In the genomic region with DNA sequence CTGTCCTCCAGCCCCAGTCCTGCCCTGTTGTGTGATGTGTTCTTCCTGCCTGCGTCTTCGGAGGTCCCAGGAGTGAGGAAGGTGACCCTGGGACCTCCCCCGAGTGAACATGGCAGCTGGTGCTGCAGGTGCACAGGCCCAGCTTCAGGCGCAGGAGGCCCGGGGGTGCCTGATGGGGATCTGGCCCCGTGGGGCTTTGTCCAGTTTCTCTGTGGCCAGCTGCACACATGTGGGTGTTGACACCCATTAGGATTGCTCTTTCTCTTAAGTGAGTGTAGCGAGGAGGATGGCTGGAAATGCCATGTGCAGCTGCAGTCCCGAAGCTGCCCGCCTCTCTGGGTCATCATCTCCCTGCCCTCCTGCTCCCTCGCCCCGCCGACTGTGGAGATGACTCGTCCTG, we compare ENCODE assay signal across 20 cellular contexts.
DNase-seq lines count a peak whose midpoint lies in the region; ATAC-seq and TF ChIP-seq lines count a peak whose summit lies in the region.
"Had no signal": no experiment of that assay in that cellular context is flagged by ENCODE, and none has a peak within 500 bp of the region (broad histone marks: within the 10 kb centered on the region; RNA-seq: fewer than 3 reads in every experiment).

No MANE protein-coding gene starts in this region.

- H3K27me3 ChIP-seq in BLaER1 (peaks cover 14% of the 10 kb centered on the region), mesendoderm (ENCODE audit: insufficient read depth, low read length, poor library complexity) (no peaks in the 10 kb centered on the region)
- peaks cover 0 to 24% (median 14%) of the 10 kb centered on the region in 11 experiments; a peak in 16 of 22 replicates for H3K27me3 ChIP-seq in BLaER1 treated with 17β-estradiol and CSF1 and Interleukin-3, amounts not matched to agents 10 nM and 100 nM
- H3K27me3 ChIP-seq: BE2C had no signal

- no peaks in the 10 kb centered on the region for H3K9me3 ChIP-seq in BLaER1
- peaks cover 0 to 10% (median 4%) of the 10 kb centered on the region in 11 experiments; a peak in 6 of 22 replicates for H3K9me3 ChIP-seq in BLaER1 treated with 17β-estradiol and CSF1 and Interleukin-3, amounts not matched to agents 10 nM and 100 nM (replicated peaks in 1 of 11)
- H3K9me3 ChIP-seq: BE2C had no signal

- TF ChIP-seq CTCF in neural crest cell (conservative IDR thresholded peaks at IDR 0.05): no peak

- H2BK15ac ChIP-seq in mesendoderm (replicated peaks; ENCODE audit: low read depth): no peak overlapping the region

- H3K23ac ChIP-seq in mesendoderm (ENCODE audit: low read length): no peak overlapping the region

- no peak for ATAC-seq in activated T-cell treated with anti-CD3 and anti-CD28 coated beads, Interleukin-2, amount 50 U/mL, for 72 hours (replicated peaks in 1 of 2)

- no peaks in the 10 kb centered on the region for H3K27me3 Mint-ChIP-seq in neural crest cell (ENCODE audit: low read depth)
- H3K27me3 Mint-ChIP-seq in activated T-cell treated with anti-CD3 and anti-CD28 coated beads, Interleukin-2, amount 50 U/mL, for 72 hours (ENCODE audit: low read depth): no peaks in the 10 kb centered on the region
- H3K27me3 Mint-ChIP-seq: CD4-positive, alpha-beta memory T cell; CD4-positive, CD25-positive, alpha-beta regulatory T cell had no signal

- no peaks in the 10 kb centered on the region for H3K79me2 ChIP-seq in mesendoderm (ENCODE audit: control insufficient read depth, insufficient read depth, low read length)

- no peak overlapping the region for H3K9ac ChIP-seq in BLaER1
- no peak overlapping the region for H3K9ac ChIP-seq in BLaER1 treated with 17β-estradiol and CSF1 and Interleukin-3, amounts not matched to agents 10 nM and 100 nM
- no peak overlapping the region for H3K9ac ChIP-seq in mesendoderm (ENCODE audit: low read length)

- peak overlapping the region; percentile 12 for H3K27ac Mint-ChIP-seq in neural crest cell (ENCODE audit: unreplicated experiment)
- H3K27ac Mint-ChIP-seq in activated T-cell treated with anti-CD3 and anti-CD28 coated beads, Interleukin-2, amount 50 U/mL, for 72 hours: no peak overlapping the region
- H3K27ac Mint-ChIP-seq: CD14-positive monocyte; CD4-positive, alpha-beta memory T cell; CD4-positive, CD25-positive, alpha-beta regulatory T cell; CD8-positive, alpha-beta memory T cell had no signal

- no peak overlapping the region for H4K5ac ChIP-seq in mesendoderm (ENCODE audit: low read length)

- H2AK5ac ChIP-seq in mesendoderm (ENCODE audit: low read length): no peak overlapping the region

- H3K4me2 ChIP-seq in BLaER1 (peak overlapping the region; percentile 81), mesendoderm (ENCODE audit: low read length) (no peak overlapping the region)
- H3K4me2 ChIP-seq in BLaER1 treated with 17β-estradiol and CSF1 and Interleukin-3, amounts not matched to agents 10 nM and 100 nM: peak overlapping the region in 9 of 11 experiments; percentile 15 to 90 (median 73); a peak in 16 of 22 replicates

- no peak for DNase-seq in neural crest cell (ENCODE audit: low read depth, low spot score)
- DNase-seq in activated T-cell treated with anti-CD3 and anti-CD28 coated beads, Interleukin-2, amount 50 U/mL, for 72 hours: no peak
- DNase-seq in caudate nucleus (lab: John Stamatoyannopoulos, UW): no peak
- no peak for DNase-seq in mesendoderm
- DNase-seq: 8988T; ACHN; BE2C; C1 segment of cervical spinal cord; CD4-positive, CD25-positive, alpha-beta regulatory T cell; CD8-positive, alpha-beta memory T cell; COR-L47; DMS 273 treated with DMSO at 0.1 percent for 48 hours; DMS153; DMS53; DMS79; GF-D8 had no signal

- H3K36me3 ChIP-seq in BLaER1 (no peaks in the 10 kb centered on the region), mesendoderm (ENCODE audit: control insufficient read depth, insufficient read depth, low read length) (no peaks in the 10 kb centered on the region)
- H3K36me3 ChIP-seq in BLaER1 treated with 17β-estradiol and CSF1 and Interleukin-3, amounts not matched to agents 10 nM and 100 nM: no peaks in the 10 kb centered on the region
- H3K36me3 ChIP-seq: BE2C had no signal

- peaks cover 17% of the 10 kb centered on the region; the same call in 1 of the 2 replicates for H4K20me1 ChIP-seq in BLaER1
- H4K20me1 ChIP-seq in BLaER1 treated with 17β-estradiol and CSF1 and Interleukin-3, amounts not matched to agents 10 nM and 100 nM: peaks cover 0 to 54% (median 3%) of the 10 kb centered on the region in 11 experiments; a peak in 9 of 22 replicates

- no peak overlapping the region for H3K4me3 Mint-ChIP-seq in neural crest cell
- H3K4me3 Mint-ChIP-seq in activated T-cell treated with anti-CD3 and anti-CD28 coated beads, Interleukin-2, amount 50 U/mL, for 72 hours: no peak overlapping the region
- H3K4me3 Mint-ChIP-seq: CD14-positive monocyte; CD4-positive, CD25-positive, alpha-beta regulatory T cell; CD8-positive, alpha-beta memory T cell had no signal

- no peak overlapping the region for H3K56ac ChIP-seq in mesendoderm (ENCODE audit: low read length)

- H3K27ac ChIP-seq in BLaER1 (no peak overlapping the region), caudate nucleus (ENCODE audit: low read depth, low read length) (no peak overlapping the region), mesendoderm (ENCODE audit: low read depth, low read length) (no peak overlapping the region)
- no peak overlapping the region for H3K27ac ChIP-seq in BLaER1 treated with 17β-estradiol and CSF1 and Interleukin-3, amounts not matched to agents 10 nM and 100 nM

- H2BK5ac ChIP-seq in mesendoderm (ENCODE audit: low read length): no peak overlapping the region

- H3K4me1 ChIP-seq in BLaER1 (peaks cover 32% of the 10 kb centered on the region), mesendoderm (ENCODE audit: control insufficient read depth, low read depth, low read length) (no peaks in the 10 kb centered on the region)
- H3K4me1 ChIP-seq in BLaER1 treated with 17β-estradiol and CSF1 and Interleukin-3, amounts not matched to agents 10 nM and 100 nM: peaks cover 0 to 32% (median 26%) of the 10 kb centered on the region in 10 experiments; a peak in 15 of 20 replicates
- H3K4me1 ChIP-seq: BE2C had no signal

- no peak overlapping the region for H3K4ac ChIP-seq in mesendoderm (ENCODE audit: low read depth, low read length)

- no peak overlapping the region for H3K18ac ChIP-seq in mesendoderm (ENCODE audit: low read length)

- H2BK120ac ChIP-seq in mesendoderm (ENCODE audit: low read depth, low read length): no peak overlapping the region

- WGBS in mesendoderm (ENCODE audit: extremely low coverage, insufficient coverage, low lambda C conversion rate): no CpG with 5 or more reads among the region's 13 CpGs

- H3K4me3 ChIP-seq in BLaER1 (no peak overlapping the region), mesendoderm (ENCODE audit: low read length) (no peak overlapping the region)
- H3K4me3 ChIP-seq in BLaER1 treated with 17β-estradiol and CSF1 and Interleukin-3, amounts not matched to agents 10 nM and 100 nM: no peak overlapping the region

- no peaks in the 10 kb centered on the region for H3K4me1 Mint-ChIP-seq in neural crest cell
- H3K4me1 Mint-ChIP-seq in activated T-cell treated with anti-CD3 and anti-CD28 coated beads, Interleukin-2, amount 50 U/mL, for 72 hours (ENCODE audit: low read depth): no peaks in the 10 kb centered on the region
- H3K4me1 Mint-ChIP-seq: CD14-positive monocyte; CD4-positive, alpha-beta memory T cell; CD4-positive, CD25-positive, alpha-beta regulatory T cell; CD8-positive, alpha-beta memory T cell had no signal

- no peaks in the 10 kb centered on the region for H3K79me1 ChIP-seq in mesendoderm (ENCODE audit: low read length)

- H3K36me3 Mint-ChIP-seq in neural crest cell (ENCODE audit: low read depth): no peaks in the 10 kb centered on the region
- H3K36me3 Mint-ChIP-seq in activated T-cell treated with anti-CD3 and anti-CD28 coated beads, Interleukin-2, amount 50 U/mL, for 72 hours (ENCODE audit: insufficient read depth in 2 of 2): no peaks in the 10 kb centered on the region
- H3K36me3 Mint-ChIP-seq: CD14-positive monocyte; CD4-positive, alpha-beta memory T cell; CD4-positive, CD25-positive, alpha-beta regulatory T cell; CD8-positive, alpha-beta memory T cell had no signal

- H3K9me3 Mint-ChIP-seq in neural crest cell: no peaks in the 10 kb centered on the region
- H3K9me3 Mint-ChIP-seq in activated T-cell treated with anti-CD3 and anti-CD28 coated beads, Interleukin-2, amount 50 U/mL, for 72 hours: no peaks in the 10 kb centered on the region
- H3K9me3 Mint-ChIP-seq: CD14-positive monocyte; CD4-positive, alpha-beta memory T cell; CD8-positive, alpha-beta memory T cell had no signal

- H4K8ac ChIP-seq in mesendoderm (ENCODE audit: low read depth, low read length): no peak overlapping the region
